ENCODE assay signal across 11 cellular contexts in genomic region chr1:11286735-11287410, GRCh38. TPM values are rescaled to one million over a fixed set of nuclear protein-coding genes. Genes with fewer than 3 reads are reported as not detected.
DNase-seq lines count a peak whose midpoint lies in the region; TF ChIP-seq lines count a peak whose summit lies in the region.
"Had no signal": no experiment of that assay in that cellular context is flagged by ENCODE, and none has a peak within 500 bp of the region (broad histone marks: within the 10 kb centered on the region; RNA-seq: fewer than 3 reads in every experiment).

No MANE protein-coding gene starts in this region.

- TF ChIP-seq POLR2A in testis (IDR thresholded peaks at IDR 0.05), result no peak

- 91 to 94% methylated on average over 3 of the region's 3 CpGs for WGBS in testis, 2 donors

- H3K4me3 ChIP-seq in SJCRH30 (no peak overlapping the region), foreskin fibroblast (ENCODE audit: low read depth in 1 of 2, low read length in 2 of 2) (no peak overlapping the region), testis (no peak overlapping the region)
- H3K4me3 ChIP-seq: A549, uterus had no signal

- TF ChIP-seq CTCF in foreskin fibroblast (IDR thresholded peaks at IDR 0.05; ENCODE audit: low read depth, low read length), result no peak
- no peak for TF ChIP-seq CTCF in testis (IDR thresholded peaks at IDR 0.05)

- H3K27ac ChIP-seq in SJCRH30, result peak overlapping the region; percentile 37
- no peak overlapping the region for H3K27ac ChIP-seq in testis
- H3K27ac ChIP-seq: A549, uterus had no signal

- H3K4me1 ChIP-seq in SJCRH30 (peaks cover 33% of the 10 kb centered on the region), testis (no peaks in the 10 kb centered on the region)
- H3K4me1 ChIP-seq: A549, uterus had no signal

- DNase-seq in NCI-H2171 treated with DMSO at 0.1 percent for 48 hours (lab: John Stamatoyannopoulos, UW) (peak; percentile 62), NCI-H2171 (lab: John Stamatoyannopoulos, UW) (no peak), SJCRH30 (peak; percentile 62), foreskin fibroblast (peak; percentile 63 to 69), pons (ENCODE audit: low spot score) (peak; percentile 32), testis (no peak), T-helper 2 cell (no peak), foreskin melanocyte (no peak)
- DNase-seq: activated CD4-positive, alpha-beta T cell treated with anti-CD3 and anti-CD28 coated beads, Interleukin-2, amount 50 U/mL, for 1 hour; uterus had no signal

- intact Hi-C loops in testis (cut with DNase I; ENCODE audit: low total_unique reads), result no loop called here

- H3K9me3 ChIP-seq in SJCRH30 (replicated peaks), result no peaks in the 10 kb centered on the region
- no peaks in the 10 kb centered on the region for H3K9me3 ChIP-seq in testis
- H3K9me3 ChIP-seq: A549, uterus had no signal

- H3K36me3 ChIP-seq in SJCRH30, result peaks cover 11% of the 10 kb centered on the region
- H3K36me3 ChIP-seq in testis (ENCODE audit: low read depth, missing control alignments), result no peaks in the 10 kb centered on the region
- H3K36me3 ChIP-seq: uterus had no signal

- H3K27me3 ChIP-seq in SJCRH30 (no peaks in the 10 kb centered on the region), testis (no peaks in the 10 kb centered on the region)
- H3K27me3 ChIP-seq: uterus had no signal

RNA-seq across cellular contexts. Expression of gene UBIAD1, which starts 13.9 kb away (rescaled TPM):
- 26.5 and 27.1 TPM in 2 replicates for total RNA-seq in SJCRH30 (2014; rRNA removed; shearing (Covaris generic))
- total RNA-seq in testis, result 10 to 100 TPM; 29.3 to 32.0 TPM
- polyA plus RNA-seq in testis (ENCODE audit: insufficient read depth, low read depth, low replicate concordance), result 25.8 TPM

RNA-seq across cellular contexts. Expression of gene MTOR, which starts 24.5 kb away (rescaled TPM):
- total RNA-seq in SJCRH30 (2014; rRNA removed; shearing (Covaris generic)), result 54.6 and 55.2 TPM in 2 replicates
- 100 to 1,000 TPM in 1 of 2 donors, 10 to 100 TPM in 1; 83.3 to 108 TPM for total RNA-seq in testis
- 129 TPM for polyA plus RNA-seq in testis (ENCODE audit: insufficient read depth, low read depth, low replicate concordance)

Comparison
In these comparisons a context has a peak if more than half of its experiments do, and no peak if none do; other contexts are left out.
1. DNase-seq: peak in NCI-H2171 treated with DMSO at 0.1 percent for 48 hours (single experiment), SJCRH30 (2 of 2), foreskin fibroblast (2 of 2) and pons (single experiment); none in NCI-H2171 (single experiment), testis (single experiment), T-helper 2 cell (0 of 5) and foreskin melanocyte (single experiment).